In genomic region chr17:36213695-36214094, GRCh38 we compare ENCODE assay signal across 18 cellular contexts. TPM values are rescaled to one million over a fixed set of nuclear protein-coding genes. Genes with fewer than 3 reads are reported as not detected.
DNase-seq lines count a peak whose midpoint lies in the region; ATAC-seq and TF ChIP-seq lines count a peak whose summit lies in the region.
"Had no signal": no experiment of that assay in that cellular context is flagged by ENCODE, and none has a peak within 500 bp of the region (broad histone marks: within the 10 kb centered on the region; RNA-seq: fewer than 3 reads in every experiment).

No MANE protein-coding gene starts in this region.

- H3K36me3 ChIP-seq in IMR-90 (ENCODE audit: control insufficient read depth, insufficient read depth, low read length): no peaks in the 10 kb centered on the region

- no peak overlapping the region for H4K8ac ChIP-seq in IMR-90 (ENCODE audit: low read depth in 2 of 2, low read length in 2 of 2)

- H3K14ac ChIP-seq in IMR-90 (replicated peaks; ENCODE audit: low read depth, low read length): no peak overlapping the region

- no peak overlapping the region for H3K56ac ChIP-seq in IMR-90 (ENCODE audit: extremely low read depth, insufficient read depth, low read length)

- H3K4me3 ChIP-seq in IMR-90 (ENCODE audit: insufficient read depth, low read depth, low read length): no peak overlapping the region
- H3K4me3 ChIP-seq: A549, K562 had no signal

- H3K9me3 Mint-ChIP-seq in effector memory CD8-positive, alpha-beta T cell: peaks cover 0 to 3% of the 10 kb centered on the region in 2 donors
- no peaks in the 10 kb centered on the region for H3K9me3 Mint-ChIP-seq in natural killer cell
- H3K9me3 Mint-ChIP-seq in type B pancreatic cell: peaks cover 7% of the 10 kb centered on the region
- H3K9me3 Mint-ChIP-seq: CD4-positive, alpha-beta T cell had no signal

- no peaks in the 10 kb centered on the region for H4K20me1 ChIP-seq in IMR-90 (ENCODE audit: insufficient read depth, low read length)

- peak overlapping the region; percentile 15 for H2AK9ac ChIP-seq in IMR-90 (replicated peaks; ENCODE audit: low read depth, low read length, poor library complexity)

- no peak overlapping the region for H2BK20ac ChIP-seq in IMR-90 (ENCODE audit: low read depth, low read length)

- DNase-seq in IMR-90 (no peak), natural killer cell (no peak), type B pancreatic cell (ENCODE audit: extremely low spot score, unreplicated experiment) (peak; percentile 52), mucosa of gallbladder (ENCODE audit: low spot score) (no peak)
- DNase-seq in effector memory CD8-positive, alpha-beta T cell: no peak
- DNase-seq: Calu3; CD4-positive, alpha-beta T cell; DMS 273 treated with DMSO at 0.1 percent for 48 hours; GOT3; H9 had no signal

- H2BK120ac ChIP-seq in IMR-90 (ENCODE audit: low read depth, low read length): no peak overlapping the region

- no peak for TF ChIP-seq POLR2A in IMR-90 (IDR thresholded peaks at IDR 0.05; ENCODE audit: low read depth, low read length)

- H3K36me3 Mint-ChIP-seq in effector memory CD8-positive, alpha-beta T cell (ENCODE audit: insufficient read depth): no peaks in the 10 kb centered on the region
- no peaks in the 10 kb centered on the region for H3K36me3 Mint-ChIP-seq in natural killer cell
- H3K36me3 Mint-ChIP-seq in type B pancreatic cell: no peaks in the 10 kb centered on the region

- TF ChIP-seq RAD21 in IMR-90 (IDR thresholded peaks at IDR 0.05; ENCODE audit: low read length): no peak

- peak overlapping the region; percentile 54 for H2AFZ ChIP-seq in IMR-90 (replicated peaks; ENCODE audit: low read length, poor library complexity)

- intact Hi-C loops in IMR-90 (cut with micrococcal nuclease): no loop called here
- intact Hi-C loops in natural killer cell (cut with micrococcal nuclease): loop anchor here (5.0 kb wide), 1 partner anchor 321 kb away; no protein-coding TSS in a partner anchor

- no peaks in the 10 kb centered on the region for H3K4me1 ChIP-seq in IMR-90 (ENCODE audit: control insufficient read depth, insufficient read depth, low read length)
- H3K4me1 ChIP-seq: A549 had no signal

- H3K27me3 Mint-ChIP-seq in effector memory CD8-positive, alpha-beta T cell: no peaks in the 10 kb centered on the region
- H3K27me3 Mint-ChIP-seq in natural killer cell (ENCODE audit: low read depth in 2 of 2) (no peaks in the 10 kb centered on the region), type B pancreatic cell (peaks cover 52% of the 10 kb centered on the region)

- H3K18ac ChIP-seq in IMR-90 (ENCODE audit: low read depth, low read length): no peak overlapping the region

- H4K5ac ChIP-seq in IMR-90 (ENCODE audit: low read depth, low read length): no peak overlapping the region

- no peak overlapping the region for H3K23ac ChIP-seq in IMR-90 (ENCODE audit: low read depth, low read length)

- peak overlapping the region; percentile 75 to 86 for H3K4me3 Mint-ChIP-seq in effector memory CD8-positive, alpha-beta T cell
- H3K4me3 Mint-ChIP-seq in natural killer cell: peak overlapping the region; percentile 78
- no peak overlapping the region for H3K4me3 Mint-ChIP-seq in type B pancreatic cell
- H3K4me3 Mint-ChIP-seq: CD4-positive, alpha-beta T cell; H9 had no signal

- H3K9me1 ChIP-seq in IMR-90 (ENCODE audit: insufficient read depth, low read length): no peaks in the 10 kb centered on the region

- no peak for ATAC-seq in IMR-90 (ENCODE audit: low read depth)
- ATAC-seq in effector memory CD8-positive, alpha-beta T cell (replicated peaks): no peak
- ATAC-seq in natural killer cell: no peak
- no peak for ATAC-seq in HG03432 (IDR thresholded peaks at IDR 0.05; ENCODE audit: unreplicated experiment)
- no peak for ATAC-seq in HG03354 (IDR thresholded peaks at IDR 0.05; ENCODE audit: poor library complexity, severe bottlenecking, unreplicated experiment)
- ATAC-seq: A549, K562 had no signal

- dilution Hi-C loops in IMR-90 (cut with HindIII; ENCODE audit: low sequenced_read_pairs, unreplicated experiment): no loop called here

- H3K4me2 ChIP-seq in IMR-90 (ENCODE audit: low read depth, low read length): no peak overlapping the region
- H3K4me2 ChIP-seq: A549 had no signal

- TF ChIP-seq CTCF in IMR-90 (conservative IDR thresholded peaks at IDR 0.05; ENCODE audit: low read depth, low read length) (no peak), natural killer cell (IDR thresholded peaks at IDR 0.05) (no peak), type B pancreatic cell (conservative IDR thresholded peaks at IDR 0.05) (no peak)

- in situ Hi-C loops in IMR-90 (cut with MboI; ENCODE audit: low sequenced_read_pairs): loop anchor here (25.0 kb wide), 1 partner anchor 249 kb away; no protein-coding TSS in a partner anchor

- H4K91ac ChIP-seq in IMR-90 (ENCODE audit: insufficient read depth, low read depth, low read length): no peak overlapping the region

- no peaks in the 10 kb centered on the region; the same call in none of the 2 replicates for H3K27me3 ChIP-seq in IMR-90 (ENCODE audit: control insufficient read depth, insufficient read depth, low read length)

- H3K27ac Mint-ChIP-seq in effector memory CD8-positive, alpha-beta T cell: peak overlapping the region; percentile 91 to 92
- H3K27ac Mint-ChIP-seq in natural killer cell (peak overlapping the region; percentile 87 to 91), type B pancreatic cell (no peak overlapping the region)
- H3K27ac Mint-ChIP-seq: CD4-positive, alpha-beta T cell; H9 had no signal

- peaks cover 58 to 77% of the 10 kb centered on the region in 2 donors for H3K4me1 Mint-ChIP-seq in effector memory CD8-positive, alpha-beta T cell (ENCODE audit: low read depth in 2 of 2)
- peaks cover 81 to 83% of the 10 kb centered on the region in 2 donors for H3K4me1 Mint-ChIP-seq in natural killer cell
- H3K4me1 Mint-ChIP-seq in type B pancreatic cell (ENCODE audit: unreplicated experiment): peaks cover 4% of the 10 kb centered on the region

- H3K9ac ChIP-seq in IMR-90 (ENCODE audit: low read depth, low read length): no peak overlapping the region

- no TSS peak for BruUV-seq in IMR-90 (replicated peaks; lab: Mats Ljungman, UMichigan)

- no peak overlapping the region for H2AK5ac ChIP-seq in IMR-90 (ENCODE audit: low read depth, low read length)

- CTCF ChIA-PET in IMR-90 (lab: Yijun Ruan, JAX): interaction anchor here (1.6 kb wide), 1 partner anchor 65 kb away, joined by 3 read pairs; no protein-coding TSS in a partner anchor

- no CpG with 5 or more reads among the region's 3 CpGs for WGBS in IMR-90 (ENCODE audit: extremely low coverage in 2 of 2, insufficient read length in 1 of 2), 2 experiments

- no peak overlapping the region for H3K27ac ChIP-seq in IMR-90 (ENCODE audit: insufficient read depth, low read length)
- H3K27ac ChIP-seq: A549, HL-60 had no signal

- POLR2A ChIA-PET in IMR-90 (lab: Charles Lee; ENCODE audit: unreplicated experiment): no interaction called here

- H2BK5ac ChIP-seq in IMR-90 (ENCODE audit: low read depth, low read length, poor library complexity, severe bottlenecking): no peak overlapping the region

- H2BK15ac ChIP-seq in IMR-90 (ENCODE audit: low read depth, low read length): no peak overlapping the region

- H3K4ac ChIP-seq in IMR-90 (ENCODE audit: low read depth, low read length): no peak overlapping the region

- H3K79me1 ChIP-seq in IMR-90 (ENCODE audit: low read depth in 1 of 2, low read length in 2 of 2): no peaks in the 10 kb centered on the region

- H3K9me3 ChIP-seq in IMR-90 (ENCODE audit: control insufficient read depth, insufficient read depth, low read length): no peaks in the 10 kb centered on the region

TF ChIP-seq in IMR-90, 13 proteins besides CTCF, POLR2A, EP300 and RAD21 (continues in another document):
- TF ChIP-seq SMC3 (IDR thresholded peaks at IDR 0.05; ENCODE audit: low read depth, low read length): no peak
- no peak for TF ChIP-seq MXI1 (IDR thresholded peaks at IDR 0.05; ENCODE audit: borderline replicate concordance, low read depth, low read length)
- TF ChIP-seq MAZ (IDR thresholded peaks at IDR 0.05; ENCODE audit: borderline replicate concordance, low read depth, low read length): no peak
- TF ChIP-seq CHD1 (IDR thresholded peaks at IDR 0.05; ENCODE audit: low read depth, low read length): no peak
- TF ChIP-seq FOS (IDR thresholded peaks at IDR 0.05; ENCODE audit: low read depth, low read length): no peak

RNA-seq across cellular contexts. Expression of gene CCL4L2, which starts 2.8 kb away (rescaled TPM):
- total RNA-seq in IMR-90 (2012; rRNA removed): not detected in 2 replicates
- polyA plus RNA-seq in IMR-90 (2012; rRNA removed): not detected in 2 replicates
- polyA plus RNA-seq in IMR-90 (2012; cell fraction: cytosol; rRNA removed): not detected in 2 replicates
- not detected in 2 replicates for polyA plus RNA-seq in IMR-90 (2012; cell fraction: nucleus; rRNA removed; ENCODE audit: low replicate concordance)
- total RNA-seq in natural killer cell: 10 to 100 TPM; 23.7 to 31.2 (median 25.4) TPM
- total RNA-seq in type B pancreatic cell (ENCODE audit: low replicate concordance): 0.45 TPM in 1 of 2 replicates, not detected in the other
- 23.7 TPM for total RNA-seq in mucosa of gallbladder
- total RNA-seq: Calu3, H9 had no signal
- polyA plus RNA-seq: A549, AG04450, BJ had no signal

RNA-seq across cellular contexts. Expression of gene CCL3L1, which starts 17.1 kb away (rescaled TPM):
- not detected in 2 replicates for total RNA-seq in IMR-90 (2012; rRNA removed)
- polyA plus RNA-seq in IMR-90 (2012; rRNA removed): not detected in 2 replicates
- not detected in 2 replicates for polyA plus RNA-seq in IMR-90 (2012; cell fraction: cytosol; rRNA removed)
- polyA plus RNA-seq in IMR-90 (2012; cell fraction: nucleus; rRNA removed; ENCODE audit: low replicate concordance): not detected in 2 replicates
- 10 to 100 TPM; 22.2 to 73.9 (median 55.9) TPM for total RNA-seq in natural killer cell
- total RNA-seq in type B pancreatic cell (ENCODE audit: low replicate concordance): 0.41 TPM in 1 of 2 replicates, not detected in the other
- 13.4 TPM for total RNA-seq in mucosa of gallbladder
- total RNA-seq: Calu3, H9 had no signal
- polyA plus RNA-seq: A549, AG04450, BJ had no signal

RNA-seq across cellular contexts. Expression of gene TBC1D3B, which starts 37.3 kb away (rescaled TPM):
- total RNA-seq in IMR-90 (2012; rRNA removed) (not detected in 2 replicates), natural killer cell (10 to 100 TPM in 1 of 3 donors, 1 to 10 TPM in 2; 4.3 to 10.7 (median 8.2) TPM), type B pancreatic cell (ENCODE audit: low replicate concordance) (14.5 and 18.0 TPM in 2 replicates), mucosa of gallbladder (6.0 TPM)
- 0.94 and 1.6 TPM in 2 replicates for polyA plus RNA-seq in IMR-90 (2012; rRNA removed)
- polyA plus RNA-seq in IMR-90 (2012; cell fraction: cytosol; rRNA removed): not detected in 2 replicates
- polyA plus RNA-seq in IMR-90 (2012; cell fraction: nucleus; rRNA removed; ENCODE audit: low replicate concordance): 5.6 and 9.0 TPM in 2 replicates
- total RNA-seq: Daoy had no signal
- polyA plus RNA-seq: K562 had no signal

RNA-seq across cellular contexts. Expression of gene TBC1D3I, which starts 50.7 kb away (rescaled TPM):
- total RNA-seq in IMR-90 (2012; rRNA removed) (not detected in 2 replicates), natural killer cell (1 to 10 TPM in 1 of 3 donors, under 1 TPM in 2; 0.35 to 1.3 (median 0.84) TPM), type B pancreatic cell (ENCODE audit: low replicate concordance) (0.24 TPM in 2 replicates), mucosa of gallbladder (1.4 TPM)
- 0.07 TPM in 1 of 2 replicates, not detected in the other for polyA plus RNA-seq in IMR-90 (2012; rRNA removed)
- polyA plus RNA-seq in IMR-90 (2012; cell fraction: cytosol; rRNA removed): not detected in 2 replicates
- polyA plus RNA-seq in IMR-90 (2012; cell fraction: nucleus; rRNA removed; ENCODE audit: low replicate concordance): 0.49 and 1.0 TPM in 2 replicates
- total RNA-seq: Daoy, K562 had no signal
- polyA plus RNA-seq: BJ, K562 had no signal

Comparison
In these comparisons a context has a peak if more than half of its experiments do, and no peak if none do; other contexts are left out.
1. RNA of gene CCL4L2, which starts 2.8 kb away (total RNA-seq): 23.7 to 31.2 TPM in natural killer cell and 23.7 TPM in mucosa of gallbladder (single experiment); 0.45 TPM in type B pancreatic cell and not detected in IMR-90; every median in the first group is over 10 times any median in the second.
2. RNA of gene CCL3L1, which starts 17.1 kb away (total RNA-seq): 22.2 to 73.9 TPM in natural killer cell and 13.4 TPM in mucosa of gallbladder (single experiment); 0.41 TPM in type B pancreatic cell and not detected in IMR-90; every median in the first group is over 10 times any median in the second.